Comparison of ENCODE assay signal across 18 cellular contexts in the genomic region with DNA sequence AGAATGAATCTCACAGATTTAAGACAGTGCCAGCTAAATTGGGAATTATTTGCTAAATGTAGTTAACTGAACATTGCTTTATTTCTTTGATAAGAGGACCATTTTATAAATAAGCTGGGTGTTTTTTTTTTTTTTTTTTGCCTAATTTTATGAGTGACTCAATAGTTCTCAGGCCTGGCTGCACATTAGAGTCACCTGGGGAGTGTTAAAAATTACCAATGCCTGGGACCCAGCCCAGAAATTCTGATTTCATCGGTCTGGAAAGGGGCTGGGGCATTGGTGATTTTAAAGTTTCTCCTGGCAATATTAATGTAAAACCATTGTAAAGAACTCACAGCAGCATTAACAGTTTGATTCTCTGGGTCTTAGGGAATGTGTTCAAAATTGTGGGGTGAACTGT. TPM values are rescaled to one million over a fixed set of nuclear protein-coding genes. Genes with fewer than 3 reads are reported as not detected.
A peak's percentile ranks its signal among the peaks of the same experiment; 100 is the strongest.
DNase-seq lines count a peak whose midpoint lies in the region; ATAC-seq and TF ChIP-seq lines count a peak whose summit lies in the region.
"Had no signal": no experiment of that assay in that cellular context is flagged by ENCODE, and none has a peak within 500 bp of the region (broad histone marks: within the 10 kb centered on the region; RNA-seq: fewer than 3 reads in every experiment).

No MANE protein-coding gene starts in this region.

- H3K27ac Mint-ChIP-seq in MCF 10A (ENCODE audit: low read depth, unreplicated experiment), result peak overlapping the region; percentile 70

- no peaks in the 10 kb centered on the region for H3K27me3 ChIP-seq in breast epithelium
- no peaks in the 10 kb centered on the region for H3K27me3 ChIP-seq in body of pancreas
- no peaks in the 10 kb centered on the region for H3K27me3 ChIP-seq in muscle layer of duodenum (ENCODE audit: low read depth, low read length)
- no peaks in the 10 kb centered on the region for H3K27me3 ChIP-seq in tibial artery

- H3K36me3 Mint-ChIP-seq in MCF 10A (ENCODE audit: insufficient read depth, unreplicated experiment), result no peaks in the 10 kb centered on the region
- H3K36me3 Mint-ChIP-seq: CD14-positive monocyte had no signal

- intact Hi-C loops in MCF 10A (cut with micrococcal nuclease), result no loop called here
- intact Hi-C loops in breast epithelium (cut with DNase I; ENCODE audit: low total_unique reads), result no loop called here
- intact Hi-C loops in body of pancreas (cut with DNase I), result no loop called here
- intact Hi-C loops in tibial artery (cut with DNase I; ENCODE audit: low total_unique reads), result no loop called here

- H3K9me3 ChIP-seq in breast epithelium, result no peaks in the 10 kb centered on the region
- no peaks in the 10 kb centered on the region for H3K9me3 ChIP-seq in body of pancreas
- H3K9me3 ChIP-seq in muscle layer of duodenum (ENCODE audit: control insufficient read depth in 1 of 2, low read length in 2 of 2), result no peaks in the 10 kb centered on the region
- H3K9me3 ChIP-seq in tibial artery, result no peaks in the 10 kb centered on the region

- H3K27me3 Mint-ChIP-seq in MCF 10A (ENCODE audit: insufficient read depth, unreplicated experiment), result no peaks in the 10 kb centered on the region

- no peak for TF ChIP-seq POLR2A in breast epithelium (IDR thresholded peaks at IDR 0.05)
- no peak for TF ChIP-seq POLR2A in body of pancreas (IDR thresholded peaks at IDR 0.05)

- no TSS peak for BruUV-seq in MCF 10A (replicated peaks; lab: Mats Ljungman, UMichigan)

- H3K4me1 Mint-ChIP-seq in MCF 10A (ENCODE audit: insufficient read depth, unreplicated experiment), result peaks cover 49% of the 10 kb centered on the region
- H3K4me1 Mint-ChIP-seq: CD14-positive monocyte, H9 had no signal

- POLR2A ChIA-PET in MCF 10A (lab: Yijun Ruan, JAX), result interaction anchor here (0.5 to 4.0 kb wide), 10 partner anchors 20 to 1708 kb away, joined by 3 to 63 read pairs (median 4); a partner anchor contains a TSS

- DNase-seq in MCF 10A (ENCODE audit: unreplicated experiment) (peak; percentile 5), breast epithelium (ENCODE audit: low spot score in 2 of 2) (no peak), body of pancreas (peak in 2 of 4 donors; percentile 25 to 46), tibial artery (no peak), globus pallidus (ENCODE audit: low spot score) (no peak), mesenteric fat pad (ENCODE audit: low spot score) (no peak)
- DNase-seq: 8988T; COR-L47; H9; NCI-H1092 treated with DMSO at 0.1 percent for 48 hours; NCI-H1694 treated with DMSO at 0.1 percent for 48 hours; NCI-H69; NK-92 treated with Interleukin-12 subunit alpha and Interleukin-12 subunit beta, amount 100 ng/mL, for 24 hours had no signal

- H3K4me3 ChIP-seq in breast epithelium, result no peak overlapping the region
- no peak overlapping the region for H3K4me3 ChIP-seq in body of pancreas
- H3K4me3 ChIP-seq in muscle layer of duodenum (ENCODE audit: low read depth in 1 of 2, low read length in 2 of 2), result no peak overlapping the region
- H3K4me3 ChIP-seq in tibial artery, result no peak overlapping the region
- H3K4me3 ChIP-seq: K562 had no signal

- H3K27ac ChIP-seq in breast epithelium (no peak overlapping the region), body of pancreas (peak overlapping the region in 3 of 4 donors; percentile 40 to 64 (median 54)), muscle layer of duodenum (ENCODE audit: low read length) (peak overlapping the region; percentile 9), tibial artery (peak overlapping the region; percentile 58 to 62)

- no peak for ATAC-seq in body of pancreas
- ATAC-seq in HG02970 (IDR thresholded peaks at IDR 0.05; ENCODE audit: low FRiP score, unreplicated experiment), result no peak
- ATAC-seq: K562, Right ventricle myocardium inferior had no signal

- no peaks in the 10 kb centered on the region for H3K9me3 Mint-ChIP-seq in MCF 10A (ENCODE audit: unreplicated experiment)
- H3K9me3 Mint-ChIP-seq: H9 had no signal

- H3K36me3 ChIP-seq in breast epithelium (no peaks in the 10 kb centered on the region), body of pancreas (replicated peaks in 1 of 2; ENCODE audit: insufficient read depth in 1 of 2, low read depth in 2 of 2) (no peaks in the 10 kb centered on the region), muscle layer of duodenum (ENCODE audit: control insufficient read depth in 1 of 2, insufficient read depth in 2 of 2, low read length in 2 of 2) (peaks cover 0 to 1% of the 10 kb centered on the region in 2 donors), tibial artery (no peaks in the 10 kb centered on the region)

- CTCF ChIA-PET in MCF 10A (lab: Yijun Ruan, JAX), result interaction anchor here (0.6 to 5.3 kb wide), 10 partner anchors 15 to 285 kb away, joined by 3 to 34 read pairs (median 4); a partner anchor contains a TSS

- TF ChIP-seq CTCF in MCF 10A (IDR thresholded peaks at IDR 0.05; ENCODE audit: unreplicated experiment) (no peak), breast epithelium (IDR thresholded peaks at IDR 0.05) (no peak), body of pancreas (IDR thresholded peaks at IDR 0.05) (no peak), tibial artery (IDR thresholded peaks at IDR 0.05) (no peak)

- peak overlapping the region; percentile 9 for H3K4me3 Mint-ChIP-seq in MCF 10A (ENCODE audit: unreplicated experiment)
- H3K4me3 Mint-ChIP-seq: CD14-positive monocyte, H9 had no signal

- 8 to 14% methylated on average over 1 of the region's 1 CpG for WGBS in body of pancreas, 2 donors

- H3K4me1 ChIP-seq in breast epithelium (no peaks in the 10 kb centered on the region), body of pancreas (peaks cover 54% of the 10 kb centered on the region), muscle layer of duodenum (ENCODE audit: control insufficient read depth in 1 of 2, insufficient read depth in 2 of 2, low read length in 2 of 2) (no peaks in the 10 kb centered on the region), tibial artery (peaks cover 0 to 69% (median 34%) of the 10 kb centered on the region in 4 donors)

RNA-seq across cellular contexts. Expression of a gene that starts 51.2 kb away (rescaled TPM):
- total RNA-seq in MCF 10A (2022) (89.8 and 109 TPM in 2 replicates), breast epithelium (10 to 100 TPM; 53.1 to 94.4 (median 65.0) TPM), body of pancreas (10 to 100 TPM; 25.9 to 26.4 TPM), mesenteric fat pad (142 TPM)

Comparison
In these comparisons a context has a peak if more than half of its experiments do, and no peak if none do; other contexts are left out.
1. H3K27ac ChIP-seq: peak in body of pancreas (3 of 4), muscle layer of duodenum (single experiment) and tibial artery (2 of 2); none in breast epithelium (0 of 2).